22 cellular contexts compared by ENCODE assay signal in the genomic region with DNA sequence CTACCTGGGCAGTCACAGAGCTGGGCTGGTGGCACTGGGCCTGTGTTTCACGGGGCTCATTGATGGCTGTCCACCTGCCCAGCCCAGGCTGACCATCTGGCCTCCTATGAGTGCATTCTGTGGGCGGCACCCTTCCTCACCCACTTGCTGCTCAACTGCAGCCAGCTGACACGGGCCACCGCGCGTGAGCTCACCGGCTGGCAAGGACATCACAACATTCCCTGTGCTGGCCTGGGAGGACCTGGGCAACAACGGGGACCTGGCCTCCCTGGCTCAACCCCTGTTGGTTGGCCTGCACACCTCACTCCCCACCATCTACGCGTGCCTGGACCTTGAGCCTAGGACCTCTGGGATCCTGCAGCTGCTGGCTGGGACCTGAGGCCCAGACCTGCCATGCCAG.
"Had no signal": no experiment of that assay in that cellular context is flagged by ENCODE, and none has a peak within 500 bp of the region (broad histone marks: within the 10 kb centered on the region; RNA-seq: fewer than 3 reads in every experiment).

No MANE protein-coding gene starts in this region.

- DNase-seq: activated CD4-positive, alpha-beta T cell treated with anti-CD3 and anti-CD28 coated beads, Interleukin-2, amount 10 ng/mL, durations not matched to agents 24 days and 14 days; activated CD8-positive, alpha-beta T cell treated with anti-CD3 and anti-CD28 coated beads for 36 hours; activated naive CD4-positive, alpha-beta T cell treated with anti-CD3 and anti-CD28 coated beads for 36 hours; activated T-cell treated with anti-CD3 and anti-CD28 coated beads, Interleukin-2, amount 50 U/mL, for 24 hours; effector CD8-positive, alpha-beta T cell; left colon; mammary epithelial cell; midbrain; nucleus accumbens; stimulated activated CD4-positive, alpha-beta T cell treated with anti-CD3 and anti-CD28 coated beads, Interleukin-4, amount 100 ng/mL, for 4 hours; T1000 had no signal

- H3K27me3 ChIP-seq: gastroesophageal sphincter, right lobe of liver had no signal

- H3K4me1 Mint-ChIP-seq: activated CD4-positive, alpha-beta T cell treated with anti-CD3 and anti-CD28 coated beads, Interleukin-2, amount 10 ng/mL, durations not matched to agents 24 days and 14 days; central memory CD8-positive, alpha-beta T cell; nephron; stimulated activated memory B cell treated with anti-CD40 and anti-IgM and Interleukin-4, amounts not matched to agents 10 μg/mL and 1 μg/mL and 100 μg/mL, for 72 hours had no signal

- ATAC-seq: activated CD8-positive, alpha-beta T cell treated with anti-CD3 and anti-CD28 coated beads for 36 hours; esophagus mucosa; gastroesophageal sphincter; left colon; stimulated activated memory B cell treated with anti-CD40 and anti-IgM and Interleukin-4, amounts not matched to agents 10 μg/mL and 1 μg/mL and 100 μg/mL, for 72 hours had no signal

- H3K9me3 ChIP-seq: gastroesophageal sphincter, right lobe of liver, thoracic aorta had no signal

- H3K27me3 Mint-ChIP-seq: activated CD4-positive, alpha-beta T cell treated with anti-CD3 and anti-CD28 coated beads, Interleukin-2, amount 10 ng/mL, durations not matched to agents 24 days and 14 days; activated CD8-positive, alpha-beta T cell treated with anti-CD3 and anti-CD28 coated beads for 36 hours; activated T-cell treated with anti-CD3 and anti-CD28 coated beads, Interleukin-2, amount 50 U/mL, for 24 hours; brain; central memory CD8-positive, alpha-beta T cell; dendritic cell treated with granulocyte-macrophage colony-stimulating factor and Interleukin-4, amounts not matched to agents 40 ng/mL and 50 ng/mL, for 4 days; progenitor cell of endocrine pancreas; stimulated activated memory B cell treated with anti-CD40 and anti-IgM and Interleukin-4, amounts not matched to agents 10 μg/mL and 1 μg/mL and 100 μg/mL, for 72 hours had no signal

- H3K4me3 ChIP-seq: gastroesophageal sphincter, right lobe of liver, thoracic aorta had no signal

- H3K36me3 Mint-ChIP-seq: stimulated activated memory B cell treated with anti-CD40 and anti-IgM and Interleukin-4, amounts not matched to agents 10 μg/mL and 1 μg/mL and 100 μg/mL, for 72 hours had no signal

- H3K27ac ChIP-seq: gastroesophageal sphincter, right lobe of liver, thoracic aorta had no signal

- H3K4me3 Mint-ChIP-seq: activated CD4-positive, alpha-beta T cell treated with anti-CD3 and anti-CD28 coated beads, Interleukin-2, amount 10 ng/mL, durations not matched to agents 24 days and 14 days; activated CD8-positive, alpha-beta T cell treated with anti-CD3 and anti-CD28 coated beads for 36 hours; activated naive CD4-positive, alpha-beta T cell treated with anti-CD3 and anti-CD28 coated beads for 36 hours; activated T-cell treated with anti-CD3 and anti-CD28 coated beads, Interleukin-2, amount 50 U/mL, for 24 hours; brain; central memory CD8-positive, alpha-beta T cell; dendritic cell treated with granulocyte-macrophage colony-stimulating factor and Interleukin-4, amounts not matched to agents 40 ng/mL and 50 ng/mL, for 4 days; nephron; stimulated activated memory B cell treated with anti-CD40 and anti-IgM and Interleukin-4, amounts not matched to agents 10 μg/mL and 1 μg/mL and 100 μg/mL, for 72 hours had no signal

- H3K4me1 ChIP-seq: right lobe of liver had no signal

- H3K36me3 ChIP-seq: gastroesophageal sphincter, right lobe of liver, thoracic aorta had no signal

- H3K9me3 Mint-ChIP-seq: activated CD4-positive, alpha-beta T cell treated with anti-CD3 and anti-CD28 coated beads, Interleukin-2, amount 10 ng/mL, durations not matched to agents 24 days and 14 days; dendritic cell treated with granulocyte-macrophage colony-stimulating factor and Interleukin-4, amounts not matched to agents 40 ng/mL and 50 ng/mL, for 4 days had no signal

- H3K27ac Mint-ChIP-seq: activated CD4-positive, alpha-beta T cell treated with anti-CD3 and anti-CD28 coated beads, Interleukin-2, amount 10 ng/mL, durations not matched to agents 24 days and 14 days; activated CD8-positive, alpha-beta T cell treated with anti-CD3 and anti-CD28 coated beads for 36 hours; activated naive CD4-positive, alpha-beta T cell treated with anti-CD3 and anti-CD28 coated beads for 36 hours; activated T-cell treated with anti-CD3 and anti-CD28 coated beads, Interleukin-2, amount 50 U/mL, for 24 hours; activated T-helper 2 cell treated with anti-CD3 and anti-CD28 coated beads, Interferon-gamma antibody, Interleukin-2, Interleukin-4, amounts not matched to agents 10 μg/mL and 5 μg/mL and 100 μg/mL, durations not matched to agents 14 hours and 24 hours and 36 hours; brain; dendritic cell treated with granulocyte-macrophage colony-stimulating factor and Interleukin-4, amounts not matched to agents 40 ng/mL and 50 ng/mL, for 4 days; nephron; stimulated activated memory B cell treated with anti-CD40 and anti-IgM and Interleukin-4, amounts not matched to agents 10 μg/mL and 1 μg/mL and 100 μg/mL, for 72 hours had no signal
